In the genomic region with DNA sequence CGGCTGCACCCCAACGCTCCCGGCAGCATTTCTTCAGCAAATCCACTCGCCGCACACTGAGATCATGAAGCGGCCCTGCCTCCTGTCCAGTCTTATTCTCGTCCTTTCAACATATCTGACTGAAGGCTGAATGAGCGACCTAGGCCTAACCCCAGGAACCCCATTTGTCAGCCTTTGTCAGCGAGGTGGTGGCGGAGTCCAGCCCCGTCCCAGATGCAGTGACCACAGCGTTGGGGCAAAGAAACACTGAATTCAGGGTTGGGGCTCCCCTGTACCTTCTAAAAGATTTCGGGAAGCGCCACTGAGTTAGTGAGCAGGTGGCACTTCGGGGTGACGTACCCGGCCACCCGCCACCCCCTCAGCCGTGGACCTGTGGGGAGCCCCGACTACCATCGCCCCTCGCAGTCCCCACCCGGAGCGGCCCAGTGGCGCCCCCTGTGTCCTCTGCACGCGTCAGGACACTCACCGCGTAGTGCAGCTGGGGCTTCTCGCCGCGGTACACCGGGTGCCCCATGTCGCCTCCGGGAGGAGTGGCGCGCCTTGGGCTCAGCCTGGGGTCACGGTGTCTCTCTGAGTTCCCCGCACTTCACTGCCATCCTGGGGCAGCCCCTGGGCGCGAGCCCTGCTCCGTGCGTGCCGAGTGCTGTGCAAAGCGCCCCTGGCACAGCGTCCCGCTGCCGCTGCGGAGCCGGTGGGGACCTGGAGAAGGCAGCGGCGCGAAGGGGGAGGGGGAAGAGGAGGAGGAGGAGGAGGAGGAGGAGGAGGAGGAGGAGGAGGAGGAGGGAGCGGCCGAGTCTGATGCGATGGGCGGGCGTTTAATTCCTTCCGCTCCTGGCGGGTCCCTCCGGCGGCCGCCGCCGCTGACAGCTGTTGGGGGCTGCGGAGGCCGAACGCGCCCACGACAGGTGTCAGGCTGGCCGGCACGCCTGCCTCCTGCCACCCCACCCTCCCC, we compare ENCODE assay signal across 8 cellular contexts.
A peak's percentile ranks its signal among the peaks of the same experiment; 100 is the strongest.
DNase-seq lines count a peak whose midpoint lies in the region; ATAC-seq and TF ChIP-seq lines count a peak whose summit lies in the region.

No MANE protein-coding gene starts in this region.

- H3K9ac ChIP-seq in endodermal cell (ENCODE audit: extremely low read depth, low read length, poor library complexity, severe bottlenecking) (no peak overlapping the region), muscle layer of colon (ENCODE audit: low read length) (peak overlapping the region; percentile 18)

- H3K27me3 ChIP-seq in endodermal cell (ENCODE audit: control insufficient read depth, insufficient read depth, low read length, poor library complexity, severe bottlenecking) (peaks cover 27% of the 10 kb centered on the region), muscle layer of colon (ENCODE audit: control insufficient read depth in 1 of 2, insufficient read depth in 2 of 2, low read length in 2 of 2) (no peaks in the 10 kb centered on the region)

- H3K36me3 ChIP-seq in endodermal cell (ENCODE audit: control insufficient read depth, insufficient read depth, low read length), result no peaks in the 10 kb centered on the region
- H3K36me3 ChIP-seq in muscle layer of colon (ENCODE audit: insufficient read depth, low read length), result no peaks in the 10 kb centered on the region

- H3K27ac Mint-ChIP-seq in endodermal cell, result no peak overlapping the region
- no peak overlapping the region for H3K27ac Mint-ChIP-seq in activated naive CD8-positive, alpha-beta T cell treated with anti-CD3 and anti-CD28 coated beads for 36 hours

- no peaks in the 10 kb centered on the region for H3K9me3 ChIP-seq in endodermal cell (ENCODE audit: control insufficient read depth, low read length)
- no peaks in the 10 kb centered on the region for H3K9me3 ChIP-seq in muscle layer of colon (ENCODE audit: low read length)

- H3K4me1 ChIP-seq in endodermal cell (ENCODE audit: control insufficient read depth, insufficient read depth, low read length) (no peaks in the 10 kb centered on the region), muscle layer of colon (ENCODE audit: insufficient read depth, low read length) (peaks cover 16% of the 10 kb centered on the region)

- peak; percentile 34 for ATAC-seq in HG02678 (IDR thresholded peaks at IDR 0.05; ENCODE audit: unreplicated experiment)
- ATAC-seq in HG03139 (IDR thresholded peaks at IDR 0.05; ENCODE audit: unreplicated experiment), result no peak
- no peak for ATAC-seq in GM19023 (IDR thresholded peaks at IDR 0.05; ENCODE audit: unreplicated experiment)

- H3K36me3 Mint-ChIP-seq in endodermal cell (ENCODE audit: low read depth), result no peaks in the 10 kb centered on the region
- no peaks in the 10 kb centered on the region for H3K36me3 Mint-ChIP-seq in activated naive CD8-positive, alpha-beta T cell treated with anti-CD3 and anti-CD28 coated beads for 36 hours

- H3K27ac ChIP-seq in endodermal cell (ENCODE audit: low read depth, low read length) (no peak overlapping the region), muscle layer of colon (ENCODE audit: low read depth, low read length) (peak overlapping the region; percentile 21)

- DNase-seq in COLO668 (lab: John Stamatoyannopoulos, UW; ENCODE audit: unreplicated experiment) (peak; percentile 7), endodermal cell (peak; percentile 74), NCI-H748 treated with DMSO at 0.1 percent for 48 hours (lab: John Stamatoyannopoulos, UW) (no peak)
- DNase-seq in activated naive CD8-positive, alpha-beta T cell treated with anti-CD3 and anti-CD28 coated beads for 36 hours, result no peak

- H3K27me3 Mint-ChIP-seq in endodermal cell (ENCODE audit: insufficient read depth), result peaks cover 33% of the 10 kb centered on the region
- H3K27me3 Mint-ChIP-seq in activated naive CD8-positive, alpha-beta T cell treated with anti-CD3 and anti-CD28 coated beads for 36 hours, result peaks cover 22% of the 10 kb centered on the region

- H3K4me3 Mint-ChIP-seq in endodermal cell, result peak overlapping the region; percentile 50
- no peak overlapping the region for H3K4me3 Mint-ChIP-seq in activated naive CD8-positive, alpha-beta T cell treated with anti-CD3 and anti-CD28 coated beads for 36 hours

- H3K4me1 Mint-ChIP-seq in endodermal cell, result no peaks in the 10 kb centered on the region
- peaks cover 1% of the 10 kb centered on the region for H3K4me1 Mint-ChIP-seq in activated naive CD8-positive, alpha-beta T cell treated with anti-CD3 and anti-CD28 coated beads for 36 hours

- peaks cover 42% of the 10 kb centered on the region for H3K9me3 Mint-ChIP-seq in endodermal cell
- H3K9me3 Mint-ChIP-seq in activated naive CD8-positive, alpha-beta T cell treated with anti-CD3 and anti-CD28 coated beads for 36 hours, result no peaks in the 10 kb centered on the region

- H3K4me3 ChIP-seq in endodermal cell (ENCODE audit: low read length) (peak overlapping the region; percentile 49), muscle layer of colon (ENCODE audit: low read depth in 1 of 2, low read length in 2 of 2) (peak overlapping the region; percentile 38 to 40)

- peak; percentile 70 for TF ChIP-seq CTCF in endodermal cell (conservative IDR thresholded peaks at IDR 0.05)

- 16 to 73% methylated on average over 13 to 58 of the region's 72 CpGs for WGBS in endodermal cell (ENCODE audit: insufficient coverage in 1 of 2, insufficient read length in 1 of 2), 2 experiments

Comparison
In these comparisons a context has a peak if more than half of its experiments do, and no peak if none do; other contexts are left out.
1. DNase-seq: peak in COLO668 (single experiment) and endodermal cell (single experiment); none in NCI-H748 treated with DMSO at 0.1 percent for 48 hours (single experiment) and activated naive CD8-positive, alpha-beta T cell treated with anti-CD3 and anti-CD28 coated beads for 36 hours (single experiment).